In the genomic region with DNA sequence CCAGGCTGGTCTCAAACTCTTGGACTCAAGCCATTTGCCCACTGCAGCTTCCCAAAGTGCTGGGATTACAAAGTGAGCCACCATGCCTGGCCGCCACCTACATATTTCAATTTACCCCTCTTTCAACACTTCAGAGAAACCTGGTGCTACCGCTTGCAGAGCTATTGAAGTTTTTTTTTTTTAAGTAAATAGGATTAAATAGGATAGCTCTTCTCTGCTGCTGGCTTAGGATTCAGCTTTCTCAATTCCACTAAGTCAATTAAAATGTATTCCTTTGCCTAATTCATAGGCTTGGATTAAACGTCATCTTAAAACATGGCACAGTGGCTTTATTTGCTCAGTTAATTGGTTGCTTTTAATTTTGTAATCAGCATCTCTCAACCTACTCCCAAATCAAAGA, we compare ENCODE assay signal across 21 cellular contexts.
"Had no signal": no experiment of that assay in that cellular context is flagged by ENCODE, and none has a peak within 500 bp of the region (broad histone marks: within the 10 kb centered on the region; RNA-seq: fewer than 3 reads in every experiment).

No MANE protein-coding gene starts in this region.

- DNase-seq: IMR-90, Karpas-422, KG1, MG63, NCI-H1092, NCI-H1105 treated with DMSO at 0.1 percent for 48 hours, NCI-H1417 treated with DMSO at 0.1 percent for 48 hours, NCI-H146, NCI-H1694 treated with DMSO at 0.1 percent for 48 hours, NCI-H1930, NCI-H2107, NCI-H226, NCI-H446, NCI-H510A, NCI-H524 treated with DMSO at 0.1 percent for 48 hours, Right ventricle myocardium superior, RPMI8226, SIG-M5 had no signal

- H3K9me3 ChIP-seq: MG63, SJSA1 had no signal

- H3K4me3 ChIP-seq: MG63, SJSA1, SK-N-MC had no signal

- H3K36me3 ChIP-seq: SJSA1 had no signal

- H3K27ac ChIP-seq: SJSA1, SK-N-MC had no signal

- H3K4me1 ChIP-seq: SJSA1 had no signal

- ATAC-seq: HepG2 had no signal

- H3K27me3 ChIP-seq: MG63, SJSA1 had no signal
